ENCODE assay signal across 1 cellular context in the genomic region with DNA sequence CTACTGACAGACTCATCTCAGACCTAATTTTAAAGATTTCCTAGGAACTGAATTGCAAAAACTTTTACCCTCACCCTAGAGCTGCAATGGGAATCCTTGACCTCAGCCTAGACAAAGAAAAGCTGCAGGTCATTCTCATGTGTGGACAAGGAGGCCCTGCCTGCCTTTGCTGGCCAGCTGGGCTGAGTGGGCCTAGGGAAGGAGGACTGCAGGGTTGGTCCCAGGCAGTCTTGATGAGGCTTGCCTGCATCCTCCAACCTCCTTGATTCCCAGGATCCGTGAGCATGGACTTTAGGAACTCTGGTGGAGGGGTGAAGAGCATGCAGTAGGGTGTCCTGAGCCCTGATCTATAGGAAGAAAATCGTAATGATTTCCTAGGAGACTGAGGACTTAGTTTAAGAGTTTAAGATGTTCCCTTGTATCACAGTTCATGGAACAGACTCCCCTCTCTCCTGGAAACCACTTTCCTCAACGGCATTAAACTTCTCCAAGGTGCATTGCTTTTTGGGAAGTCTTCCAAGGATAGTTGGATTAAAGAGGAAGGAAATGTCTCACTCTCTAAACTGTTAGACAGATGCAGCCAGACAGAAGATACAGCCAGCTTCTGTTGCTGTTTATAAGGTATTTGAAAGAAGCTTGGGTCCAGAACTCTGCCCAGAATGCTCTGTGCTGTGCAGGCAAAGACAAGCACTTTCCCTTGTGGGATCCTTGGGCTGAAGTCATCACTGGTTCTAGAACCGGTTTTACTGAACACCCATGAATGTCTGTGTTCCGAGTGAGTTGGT.
A peak's percentile ranks its signal among the peaks of the same experiment; 100 is the strongest.
TF ChIP-seq lines count a peak whose summit lies in the region.

No MANE protein-coding gene starts in this region.

TF ChIP-seq in endothelial cell of umbilical vein, 7 proteins besides CTCF, POLR2A, EP300 and RAD21 (continued from another document):
- TF ChIP-seq GATA2 (IDR thresholded peaks at IDR 0.05; ENCODE audit: insufficient read depth, insufficient read length, low read depth, low read length), result peak; percentile 16
